In genomic region chr4:85280963-85281362, GRCh38 we compare ENCODE assay signal across 1 cellular context.
TF ChIP-seq lines count a peak whose summit lies in the region.

No MANE protein-coding gene starts in this region.

TF ChIP-seq in K562, 482 proteins besides CTCF, POLR2A, EP300 and RAD21:
- TF ChIP-seq CUX1 (CRISPR knock-in tag; IDR thresholded peaks at IDR 0.05): no peak
- peak; percentile 76 for TF ChIP-seq TFE3 (CRISPR knock-in tag; IDR thresholded peaks at IDR 0.05)
- no peak for TF ChIP-seq MECOM (CRISPR knock-in tag; IDR thresholded peaks at IDR 0.05)
- no peak for TF ChIP-seq SIN3A (IDR thresholded peaks at IDR 0.05; ENCODE audit: borderline replicate concordance in 2 of 2, control insufficient read depth in 1 of 2, low read depth in 2 of 2, low read length in 2 of 2)
